ENCODE assay signal across 24 cellular contexts in the genomic region with DNA sequence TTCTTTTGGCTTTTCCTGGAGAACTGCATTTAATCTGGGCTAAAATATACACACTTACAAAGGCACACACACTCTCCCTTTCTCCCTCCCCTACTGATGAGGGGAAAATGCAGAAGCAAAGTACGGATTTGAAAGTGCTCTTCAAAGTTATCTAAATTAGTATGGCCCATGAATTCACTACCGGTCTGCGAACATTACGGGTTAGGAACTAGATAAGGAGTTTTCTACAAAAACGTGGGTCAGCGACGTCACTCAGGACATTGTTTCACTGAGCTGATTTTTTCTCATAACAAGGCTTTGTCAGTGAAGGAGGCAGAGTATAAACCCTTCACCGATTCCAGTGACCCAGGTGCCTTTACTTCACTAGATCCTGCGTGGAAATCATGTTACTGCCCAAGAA. TPM values are rescaled to one million over a fixed set of nuclear protein-coding genes. Genes with fewer than 3 reads are reported as not detected.
A peak's percentile ranks its signal among the peaks of the same experiment; 100 is the strongest.
DNase-seq lines count a peak whose midpoint lies in the region; ATAC-seq and TF ChIP-seq lines count a peak whose summit lies in the region.
"Had no signal": no experiment of that assay in that cellular context is flagged by ENCODE, and none has a peak within 500 bp of the region (broad histone marks: within the 10 kb centered on the region; RNA-seq: fewer than 3 reads in every experiment).

No MANE protein-coding gene starts in this region.

- intact Hi-C loops in activated CD8-positive, alpha-beta T cell treated with anti-CD3 and anti-CD28 coated beads for 36 hours (cut with micrococcal nuclease) = no loop called here
- intact Hi-C loops in IMR-90 (cut with micrococcal nuclease) = no loop called here

- H2BK5ac ChIP-seq in IMR-90 (ENCODE audit: low read depth, low read length, poor library complexity, severe bottlenecking) = peak overlapping the region; percentile 63

- peaks cover 45% of the 10 kb centered on the region for H3K4me1 Mint-ChIP-seq in activated CD8-positive, alpha-beta T cell treated with anti-CD3 and anti-CD28 coated beads for 36 hours (ENCODE audit: low read depth)
- H3K4me1 Mint-ChIP-seq in activated CD8-positive, alpha-beta T cell treated with anti-CD3 and anti-CD28 coated beads, Interleukin-2, amount 10 ng/mL, durations not matched to agents 7 days and 5 days (ENCODE audit: low read depth) = peaks cover 76% of the 10 kb centered on the region
- H3K4me1 Mint-ChIP-seq in immature natural killer cell = peaks cover 44 to 57% of the 10 kb centered on the region in 2 donors
- H3K4me1 Mint-ChIP-seq in stimulated activated memory B cell treated with anti-CD40 and anti-IgM and Interleukin-4, amounts not matched to agents 10 μg/mL and 1 μg/mL and 100 μg/mL, for 72 hours = peaks cover 28% of the 10 kb centered on the region

- H4K20me1 ChIP-seq in IMR-90 (ENCODE audit: insufficient read depth, low read length) = peaks cover 5% of the 10 kb centered on the region; the same call in 1 of the 2 replicates

- H3K4me3 Mint-ChIP-seq in activated CD8-positive, alpha-beta T cell treated with anti-CD3 and anti-CD28 coated beads for 36 hours = no peak overlapping the region
- no peak overlapping the region for H3K4me3 Mint-ChIP-seq in activated CD8-positive, alpha-beta T cell treated with anti-CD3 and anti-CD28 coated beads, Interleukin-2, amount 10 ng/mL, durations not matched to agents 7 days and 5 days
- no peak overlapping the region for H3K4me3 Mint-ChIP-seq in immature natural killer cell
- H3K4me3 Mint-ChIP-seq in stimulated activated memory B cell treated with anti-CD40 and anti-IgM and Interleukin-4, amounts not matched to agents 10 μg/mL and 1 μg/mL and 100 μg/mL, for 72 hours = no peak overlapping the region
- H3K4me3 Mint-ChIP-seq: activated CD4-positive, alpha-beta memory T cell treated with anti-CD3 and anti-CD28 coated beads for 36 hours; activated naive CD4-positive, alpha-beta T cell treated with anti-CD3 and anti-CD28 coated beads, Interleukin-2, amount 10 ng/mL, durations not matched to agents 7 days and 5 days; memory B cell; stimulated activated naive B cell treated with anti-CD40 and anti-IgM and Interleukin-4, amounts not matched to agents 10 μg/mL and 1 μg/mL and 100 μg/mL, for 72 hours; T-cell; type B pancreatic cell had no signal

- no peak for TF ChIP-seq CTCF in activated CD8-positive, alpha-beta T cell treated with anti-CD3 and anti-CD28 coated beads for 36 hours (IDR thresholded peaks at IDR 0.05)
- no peak for TF ChIP-seq CTCF in IMR-90 (conservative IDR thresholded peaks at IDR 0.05; ENCODE audit: low read depth, low read length)

- H3K4ac ChIP-seq in IMR-90 (ENCODE audit: low read depth, low read length) = no peak overlapping the region

- H2AK5ac ChIP-seq in IMR-90 (ENCODE audit: low read depth, low read length) = no peak overlapping the region

- H2AFZ ChIP-seq in IMR-90 (replicated peaks; ENCODE audit: low read length, poor library complexity) = no peak overlapping the region

- H3K56ac ChIP-seq in IMR-90 (ENCODE audit: extremely low read depth, insufficient read depth, low read length) = no peak overlapping the region

- H3K9me1 ChIP-seq in IMR-90 (ENCODE audit: insufficient read depth, low read length) = peaks cover 12% of the 10 kb centered on the region

- H3K9me3 Mint-ChIP-seq in activated CD8-positive, alpha-beta T cell treated with anti-CD3 and anti-CD28 coated beads for 36 hours = no peaks in the 10 kb centered on the region
- no peaks in the 10 kb centered on the region for H3K9me3 Mint-ChIP-seq in activated CD8-positive, alpha-beta T cell treated with anti-CD3 and anti-CD28 coated beads, Interleukin-2, amount 10 ng/mL, durations not matched to agents 7 days and 5 days (ENCODE audit: insufficient read depth)
- no peaks in the 10 kb centered on the region for H3K9me3 Mint-ChIP-seq in immature natural killer cell
- no peaks in the 10 kb centered on the region for H3K9me3 Mint-ChIP-seq in stimulated activated memory B cell treated with anti-CD40 and anti-IgM and Interleukin-4, amounts not matched to agents 10 μg/mL and 1 μg/mL and 100 μg/mL, for 72 hours
- H3K9me3 Mint-ChIP-seq: activated CD4-positive, alpha-beta memory T cell treated with anti-CD3 and anti-CD28 coated beads for 36 hours; activated naive CD4-positive, alpha-beta T cell treated with anti-CD3 and anti-CD28 coated beads, Interleukin-2, amount 10 ng/mL, durations not matched to agents 7 days and 5 days; memory B cell; stimulated activated naive B cell treated with anti-CD40 and anti-IgM and Interleukin-4, amounts not matched to agents 10 μg/mL and 1 μg/mL and 100 μg/mL, for 72 hours; T-cell; type B pancreatic cell had no signal

- no peak overlapping the region for H3K14ac ChIP-seq in IMR-90 (replicated peaks; ENCODE audit: low read depth, low read length)

- H3K27ac Mint-ChIP-seq in activated CD8-positive, alpha-beta T cell treated with anti-CD3 and anti-CD28 coated beads for 36 hours = peak overlapping the region; percentile 38
- H3K27ac Mint-ChIP-seq in activated CD8-positive, alpha-beta T cell treated with anti-CD3 and anti-CD28 coated beads, Interleukin-2, amount 10 ng/mL, durations not matched to agents 7 days and 5 days = no peak overlapping the region
- peak overlapping the region in 5 of 6 donors; percentile 19 to 83 (median 68) for H3K27ac Mint-ChIP-seq in immature natural killer cell
- peak overlapping the region; percentile 75 for H3K27ac Mint-ChIP-seq in stimulated activated memory B cell treated with anti-CD40 and anti-IgM and Interleukin-4, amounts not matched to agents 10 μg/mL and 1 μg/mL and 100 μg/mL, for 72 hours
- H3K27ac Mint-ChIP-seq: activated CD4-positive, alpha-beta memory T cell treated with anti-CD3 and anti-CD28 coated beads for 36 hours; activated naive CD4-positive, alpha-beta T cell treated with anti-CD3 and anti-CD28 coated beads, Interleukin-2, amount 10 ng/mL, durations not matched to agents 7 days and 5 days; memory B cell; stimulated activated naive B cell treated with anti-CD40 and anti-IgM and Interleukin-4, amounts not matched to agents 10 μg/mL and 1 μg/mL and 100 μg/mL, for 72 hours; type B pancreatic cell had no signal

- H3K4me1 ChIP-seq in IMR-90 (ENCODE audit: control insufficient read depth, insufficient read depth, low read length) = peaks cover 14% of the 10 kb centered on the region
- H3K4me1 ChIP-seq: SJSA1 had no signal

- TF ChIP-seq RAD21 in IMR-90 (IDR thresholded peaks at IDR 0.05; ENCODE audit: low read length) = no peak

- H2AK9ac ChIP-seq in IMR-90 (replicated peaks; ENCODE audit: low read depth, low read length, poor library complexity) = no peak overlapping the region

- H3K18ac ChIP-seq in IMR-90 (ENCODE audit: low read depth, low read length) = no peak overlapping the region

- H3K9ac ChIP-seq in IMR-90 (ENCODE audit: low read depth, low read length) = no peak overlapping the region

- no peaks in the 10 kb centered on the region for H3K27me3 Mint-ChIP-seq in activated CD8-positive, alpha-beta T cell treated with anti-CD3 and anti-CD28 coated beads for 36 hours
- no peaks in the 10 kb centered on the region for H3K27me3 Mint-ChIP-seq in activated CD8-positive, alpha-beta T cell treated with anti-CD3 and anti-CD28 coated beads, Interleukin-2, amount 10 ng/mL, durations not matched to agents 7 days and 5 days (ENCODE audit: low read depth)
- H3K27me3 Mint-ChIP-seq in immature natural killer cell (ENCODE audit: low read depth in 3 of 3) = peaks cover 0 to 5% (median 0%) of the 10 kb centered on the region in 3 donors
- H3K27me3 Mint-ChIP-seq in stimulated activated memory B cell treated with anti-CD40 and anti-IgM and Interleukin-4, amounts not matched to agents 10 μg/mL and 1 μg/mL and 100 μg/mL, for 72 hours = no peaks in the 10 kb centered on the region
- H3K27me3 Mint-ChIP-seq: activated CD4-positive, alpha-beta memory T cell treated with anti-CD3 and anti-CD28 coated beads for 36 hours; activated naive CD4-positive, alpha-beta T cell treated with anti-CD3 and anti-CD28 coated beads, Interleukin-2, amount 10 ng/mL, durations not matched to agents 7 days and 5 days; memory B cell; stimulated activated naive B cell treated with anti-CD40 and anti-IgM and Interleukin-4, amounts not matched to agents 10 μg/mL and 1 μg/mL and 100 μg/mL, for 72 hours; T-cell; type B pancreatic cell had no signal

- H3K27me3 ChIP-seq in IMR-90 (ENCODE audit: control insufficient read depth, insufficient read depth, low read length) = no peaks in the 10 kb centered on the region
- H3K27me3 ChIP-seq: SJSA1, spleen had no signal

- peak overlapping the region in 1 of 2 experiments; percentile 19; a peak in 2 of 4 replicates for H4K8ac ChIP-seq in IMR-90 (ENCODE audit: low read depth in 2 of 2, low read length in 2 of 2)

- DNase-seq in activated CD8-positive, alpha-beta T cell treated with anti-CD3 and anti-CD28 coated beads for 36 hours = no peak
- no peak for DNase-seq in activated CD8-positive, alpha-beta T cell treated with anti-CD3 and anti-CD28 coated beads, Interleukin-2, amount 10 ng/mL, durations not matched to agents 7 days and 5 days
- DNase-seq in IMR-90 = no peak
- no peak for DNase-seq in immature natural killer cell
- no peak for DNase-seq in NCI-H446 (lab: John Stamatoyannopoulos, UW)
- DNase-seq: 8988T; activated CD4-positive, alpha-beta memory T cell treated with anti-CD3 and anti-CD28 coated beads for 36 hours; activated naive CD4-positive, alpha-beta T cell treated with anti-CD3 and anti-CD28 coated beads, Interleukin-2, amount 10 ng/mL, durations not matched to agents 7 days and 5 days; central memory CD4-positive, alpha-beta T cell; glutamatergic neuron; H7; NCI-H526; retina; spleen; stimulated activated CD4-positive, alpha-beta T cell treated with anti-CD3 and anti-CD28 coated beads, Interleukin-2, amount 100 ng/mL, for 48 hours; stimulated activated naive B cell treated with anti-CD40 and anti-IgM and Interleukin-4, amounts not matched to agents 10 μg/mL and 1 μg/mL and 100 μg/mL, for 72 hours; T-cell had no signal

- no peak overlapping the region for H2BK15ac ChIP-seq in IMR-90 (ENCODE audit: low read depth, low read length)

- H3K9me3 ChIP-seq in IMR-90 (ENCODE audit: control insufficient read depth, insufficient read depth, low read length) = no peaks in the 10 kb centered on the region
- H3K9me3 ChIP-seq: SJSA1, spleen had no signal

- in situ Hi-C loops in IMR-90 (cut with MboI; ENCODE audit: low sequenced_read_pairs) = no loop called here

- no peak overlapping the region for H4K5ac ChIP-seq in IMR-90 (ENCODE audit: low read depth, low read length)

- H3K4me3 ChIP-seq in IMR-90 (ENCODE audit: insufficient read depth, low read depth, low read length) = no peak overlapping the region
- H3K4me3 ChIP-seq: SJSA1, spleen had no signal

- H4K91ac ChIP-seq in IMR-90 (ENCODE audit: insufficient read depth, low read depth, low read length) = no peak overlapping the region

- POLR2A ChIA-PET in activated CD8-positive, alpha-beta T cell treated with anti-CD3 and anti-CD28 coated beads for 36 hours (lab: Charles Lee) = no interaction called here
- POLR2A ChIA-PET in activated CD8-positive, alpha-beta T cell treated with anti-CD3 and anti-CD28 coated beads, Interleukin-2, amount 10 ng/mL, durations not matched to agents 7 days and 5 days (lab: Charles Lee) = no interaction called here
- POLR2A ChIA-PET in IMR-90 (lab: Charles Lee; ENCODE audit: unreplicated experiment) = no interaction called here

- TF ChIP-seq POLR2A in IMR-90 (IDR thresholded peaks at IDR 0.05; ENCODE audit: low read depth, low read length) = no peak

- ATAC-seq in activated CD8-positive, alpha-beta T cell treated with anti-CD3 and anti-CD28 coated beads for 36 hours = no peak
- no peak for ATAC-seq in activated CD8-positive, alpha-beta T cell treated with anti-CD3 and anti-CD28 coated beads, Interleukin-2, amount 10 ng/mL, durations not matched to agents 7 days and 5 days
- ATAC-seq in IMR-90 (ENCODE audit: low read depth) (no peak), GM21723 (IDR thresholded peaks at IDR 0.05; ENCODE audit: unreplicated experiment) (no peak), GM19455 (IDR thresholded peaks at IDR 0.05; ENCODE audit: unreplicated experiment) (no peak)
- ATAC-seq in stimulated activated memory B cell treated with anti-CD40 and anti-IgM and Interleukin-4, amounts not matched to agents 10 μg/mL and 1 μg/mL and 100 μg/mL, for 72 hours = no peak
- ATAC-seq: activated CD4-positive, CD25-positive, alpha-beta regulatory T cell treated with anti-CD3 and anti-CD28 coated beads, Interleukin-2, amount 50 U/mL, for 24 hours; stimulated activated naive B cell treated with anti-CD40 and anti-IgM and Interleukin-4, amounts not matched to agents 10 μg/mL and 1 μg/mL and 100 μg/mL, for 72 hours; T-cell had no signal

- H3K36me3 Mint-ChIP-seq in activated CD8-positive, alpha-beta T cell treated with anti-CD3 and anti-CD28 coated beads for 36 hours (ENCODE audit: low read depth) = peaks cover 30% of the 10 kb centered on the region
- peaks cover 79% of the 10 kb centered on the region for H3K36me3 Mint-ChIP-seq in activated CD8-positive, alpha-beta T cell treated with anti-CD3 and anti-CD28 coated beads, Interleukin-2, amount 10 ng/mL, durations not matched to agents 7 days and 5 days (ENCODE audit: low read depth)
- H3K36me3 Mint-ChIP-seq in immature natural killer cell = peaks cover 8 to 56% (median 22%) of the 10 kb centered on the region in 3 donors
- peaks cover 37% of the 10 kb centered on the region for H3K36me3 Mint-ChIP-seq in stimulated activated memory B cell treated with anti-CD40 and anti-IgM and Interleukin-4, amounts not matched to agents 10 μg/mL and 1 μg/mL and 100 μg/mL, for 72 hours

- H2BK20ac ChIP-seq in IMR-90 (ENCODE audit: low read depth, low read length) = no peak overlapping the region

- 90% methylated on average over 2 of the region's 9 CpGs; no CpG with 5 or more reads in 1 of the 2 experiments for WGBS in IMR-90 (ENCODE audit: extremely low coverage in 2 of 2, insufficient read length in 1 of 2), 2 experiments

- BruUV-seq in IMR-90 (replicated peaks; lab: Mats Ljungman, UMichigan) = no TSS peak

- dilution Hi-C loops in IMR-90 (cut with HindIII; ENCODE audit: low sequenced_read_pairs, unreplicated experiment) = no loop called here

- no peak overlapping the region for H3K27ac ChIP-seq in IMR-90 (ENCODE audit: insufficient read depth, low read length)
- H3K27ac ChIP-seq: SJSA1, spleen had no signal

- CTCF ChIA-PET in activated CD8-positive, alpha-beta T cell treated with anti-CD3 and anti-CD28 coated beads for 36 hours (lab: Charles Lee) = interaction anchor here (2.7 to 5.0 kb wide), 2 partner anchors 8 to 148 kb away, joined by 21 to 22 read pairs; no protein-coding TSS in a partner anchor
- CTCF ChIA-PET in activated CD8-positive, alpha-beta T cell treated with anti-CD3 and anti-CD28 coated beads, Interleukin-2, amount 10 ng/mL, durations not matched to agents 7 days and 5 days (lab: Charles Lee) = interaction anchor here (0.7 to 5.5 kb wide), 4 partner anchors 8 to 149 kb away, joined by 3 to 43 read pairs (median 8); no protein-coding TSS in a partner anchor
- CTCF ChIA-PET in IMR-90 (lab: Yijun Ruan, JAX) = interaction anchor here (0.6 kb wide), 1 partner anchor 31 kb away, joined by 3 read pairs; no protein-coding TSS in a partner anchor

- H2BK120ac ChIP-seq in IMR-90 (ENCODE audit: low read depth, low read length) = no peak overlapping the region

- H3K79me1 ChIP-seq in IMR-90 (ENCODE audit: low read depth in 1 of 2, low read length in 2 of 2) = 0 out of 4 replicates have a peak, but pooled peaks cover 0 to 4% of the 10 kb centered on the region in 2 experiments

- H3K23ac ChIP-seq in IMR-90 (ENCODE audit: low read depth, low read length) = no peak overlapping the region

- H3K36me3 ChIP-seq in IMR-90 (ENCODE audit: control insufficient read depth, insufficient read depth, low read length) = peaks cover 16% of the 10 kb centered on the region

- H3K4me2 ChIP-seq in IMR-90 (ENCODE audit: low read depth, low read length) = no peak overlapping the region

RNA-seq across cellular contexts. Expression of a gene that starts 47.3 kb away (rescaled TPM):
- 10 to 100 TPM; 27.5 to 32.7 TPM for total RNA-seq in activated CD8-positive, alpha-beta T cell treated with anti-CD3 and anti-CD28 coated beads for 36 hours
- 10 to 100 TPM; 18.8 to 21.8 TPM for total RNA-seq in activated CD8-positive, alpha-beta T cell treated with anti-CD3 and anti-CD28 coated beads, Interleukin-2, amount 10 ng/mL, durations not matched to agents 7 days and 5 days
- total RNA-seq in IMR-90 (2012; rRNA removed) = 8.4 and 16.4 TPM in 2 replicates
- 10.1 and 14.2 TPM in 2 replicates for polyA plus RNA-seq in IMR-90 (2012; rRNA removed)
- 7.7 and 10.4 TPM in 2 replicates for polyA plus RNA-seq in IMR-90 (2012; cell fraction: cytosol; rRNA removed)
- polyA plus RNA-seq in IMR-90 (2012; cell fraction: nucleus; rRNA removed; ENCODE audit: low replicate concordance) = 3.6 and 26.9 TPM in 2 replicates
- 10 to 100 TPM; 34.0 to 54.6 (median 37.5) TPM for polyA plus RNA-seq in immature natural killer cell

RNA-seq across cellular contexts. Expression of a gene that starts 47.4 kb away (rescaled TPM):
- total RNA-seq in activated CD8-positive, alpha-beta T cell treated with anti-CD3 and anti-CD28 coated beads for 36 hours = 10 to 100 TPM; 24.8 to 28.3 TPM
- 10 to 100 TPM; 25.5 to 26.1 TPM for total RNA-seq in activated CD8-positive, alpha-beta T cell treated with anti-CD3 and anti-CD28 coated beads, Interleukin-2, amount 10 ng/mL, durations not matched to agents 7 days and 5 days
- total RNA-seq in IMR-90 (2012; rRNA removed) = 18.3 and 40.3 TPM in 2 replicates
- polyA plus RNA-seq in IMR-90 (2012; rRNA removed) = 29.5 and 34.1 TPM in 2 replicates
- polyA plus RNA-seq in IMR-90 (2012; cell fraction: cytosol; rRNA removed) = 12.0 and 13.8 TPM in 2 replicates
- 12.8 and 48.5 TPM in 2 replicates for polyA plus RNA-seq in IMR-90 (2012; cell fraction: nucleus; rRNA removed; ENCODE audit: low replicate concordance)
- polyA plus RNA-seq in immature natural killer cell = 10 to 100 TPM; 42.1 to 73.4 (median 58.6) TPM
